8 cellular contexts compared by ENCODE assay signal in the genomic region with DNA sequence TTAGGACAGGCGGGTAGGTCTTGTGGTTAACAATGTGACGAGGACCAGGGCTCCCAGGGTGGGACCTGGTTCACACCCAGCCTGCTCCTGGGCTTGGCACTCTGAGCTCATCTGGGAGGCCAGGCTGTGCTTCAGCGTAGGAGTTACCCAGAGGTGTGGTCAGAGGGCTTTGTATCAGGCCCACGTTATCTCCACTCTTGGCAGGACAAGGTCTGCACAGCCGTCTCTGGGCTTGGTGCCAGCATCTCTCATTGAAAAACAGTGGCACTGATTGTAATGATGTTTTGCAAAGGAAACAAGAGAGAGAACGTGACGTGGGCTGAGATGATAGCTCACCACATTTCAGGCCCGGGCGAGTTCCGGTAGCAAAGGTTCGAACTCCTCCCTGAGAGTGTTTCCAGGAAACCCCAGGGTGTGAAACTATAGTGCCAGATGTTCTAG.
DNase-seq lines count a peak whose midpoint lies in the region; ATAC-seq and TF ChIP-seq lines count a peak whose summit lies in the region.

No MANE protein-coding gene starts in this region.

- no peaks in the 10 kb centered on the region for H3K36me3 ChIP-seq in esophagus (ENCODE audit: control insufficient read depth in 2 of 2, insufficient read depth in 2 of 2, low read length in 1 of 2)
- no peaks in the 10 kb centered on the region for H3K36me3 ChIP-seq in upper lobe of right lung

- H3K9me3 ChIP-seq in esophagus (ENCODE audit: control insufficient read depth in 2 of 2, insufficient read depth in 1 of 2, low read depth in 1 of 2, low read length in 1 of 2), result no peaks in the 10 kb centered on the region
- H3K9me3 ChIP-seq in upper lobe of right lung, result no peaks in the 10 kb centered on the region

- H3K4me3 ChIP-seq in AG10803 (ENCODE audit: low read length), result no peak overlapping the region
- no peak overlapping the region for H3K4me3 ChIP-seq in esophagus (ENCODE audit: low read depth in 1 of 2, low read length in 2 of 2)
- H3K4me3 ChIP-seq in upper lobe of right lung, result no peak overlapping the region

- H3K4me1 ChIP-seq in esophagus (ENCODE audit: control insufficient read depth in 2 of 2, insufficient read depth in 2 of 2, low read length in 1 of 2) (peaks cover 3 to 10% of the 10 kb centered on the region in 2 donors), upper lobe of right lung (peaks cover 11% of the 10 kb centered on the region)

- 11 to 15% methylated on average over 11 of the region's 11 CpGs for WGBS in esophagus, 2 donors

- H3K27me3 ChIP-seq in esophagus (ENCODE audit: control insufficient read depth in 1 of 2, insufficient read depth in 2 of 2, low read length in 2 of 2) (no peaks in the 10 kb centered on the region), upper lobe of right lung (no peaks in the 10 kb centered on the region)

- H3K27ac ChIP-seq in esophagus (ENCODE audit: low read depth in 2 of 2, low read length in 1 of 2), result peak overlapping the region; percentile 73 to 80
- peak overlapping the region; percentile 20 for H3K27ac ChIP-seq in upper lobe of right lung

- intact Hi-C loops in posterior cingulate gyrus (cut with DNase I) (no loop called here), upper lobe of right lung (cut with DNase I) (no loop called here)

- TF ChIP-seq CTCF in AG10803 (conservative IDR thresholded peaks at IDR 0.05; ENCODE audit: low read length) (no peak), upper lobe of right lung (IDR thresholded peaks at IDR 0.05) (no peak)

- peak; percentile 8 for DNase-seq in AG10803 (ENCODE audit: low read depth)
- peak; percentile 90 for DNase-seq in NCI-H2196 treated with DMSO at 0.1 percent for 48 hours (lab: John Stamatoyannopoulos, UW; ENCODE audit: unreplicated experiment)
- DNase-seq in activated CD8-positive, alpha-beta memory T cell treated with anti-CD3 and anti-CD28 coated beads, Interleukin-2, amount 50 U/mL, for 4 hours, result peak; percentile 54
- DNase-seq in posterior cingulate gyrus, result peak in 6 of 10 donors; percentile 14 to 79 (median 30)
- peak; percentile 72 for DNase-seq in upper lobe of right lung
- no peak for DNase-seq in NOMO-1 treated with dmso at 0.1 percent for 144 hours (lab: John Stamatoyannopoulos, UW; ENCODE audit: unreplicated experiment)

- ATAC-seq in GM21825 (IDR thresholded peaks at IDR 0.05; ENCODE audit: unreplicated experiment) (peak; percentile 73), upper lobe of right lung (peak; percentile 91)
